8 cellular contexts compared by ENCODE assay signal in the genomic region with DNA sequence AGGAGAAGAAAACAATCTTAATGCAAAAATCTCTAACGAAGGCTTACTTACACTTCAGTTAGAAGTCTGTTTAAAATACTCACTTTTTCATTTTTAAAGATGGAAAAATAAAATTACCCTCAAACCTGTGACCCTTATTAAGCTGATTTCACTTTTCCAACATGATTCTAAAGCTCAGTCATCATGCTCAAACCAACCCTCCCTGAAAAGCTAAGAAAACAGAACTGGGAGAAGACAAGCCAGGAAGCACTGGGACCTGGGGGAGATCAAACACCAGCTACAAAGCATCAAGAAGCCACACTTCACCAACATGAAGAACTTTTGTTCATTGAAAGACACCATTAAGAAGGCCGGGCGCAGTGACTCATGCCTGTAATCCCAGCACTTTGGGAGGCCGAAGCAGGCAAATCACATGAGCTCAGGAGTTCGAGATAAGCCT.
DNase-seq lines count a peak whose midpoint lies in the region; ATAC-seq and TF ChIP-seq lines count a peak whose summit lies in the region.

No MANE protein-coding gene starts in this region.

- peaks cover 4% of the 10 kb centered on the region; the same call in 1 of the 2 replicates for H3K9me3 ChIP-seq in DOHH2 (ENCODE audit: control insufficient read depth, insufficient read depth, low read length)
- no peaks in the 10 kb centered on the region for H3K9me3 ChIP-seq in esophagus muscularis mucosa
- no peaks in the 10 kb centered on the region for H3K9me3 ChIP-seq in psoas muscle

- H4K20me1 ChIP-seq in DOHH2 (ENCODE audit: control insufficient read depth, insufficient read depth, low read depth, low read length): no peaks in the 10 kb centered on the region

- H3K9me2 ChIP-seq in DOHH2 (replicated peaks; ENCODE audit: control insufficient read depth, low read length): no peaks in the 10 kb centered on the region

- intact Hi-C loops in esophagus muscularis mucosa (cut with DNase I): no loop called here
- intact Hi-C loops in psoas muscle (cut with DNase I): loop anchor here in 1 of 2 donors (1.0 kb wide), 1 partner anchor 142 kb away; no protein-coding TSS in a partner anchor

- ATAC-seq in psoas muscle: no peak
- ATAC-seq in HG03457 (IDR thresholded peaks at IDR 0.05; ENCODE audit: unreplicated experiment): no peak

- H3K27ac ChIP-seq in DOHH2 (ENCODE audit: low read depth, low read length) (peak overlapping the region; percentile 64), esophagus muscularis mucosa (replicated peaks in 1 of 4) (peak overlapping the region; percentile 69 to 77 (median 72)), psoas muscle (peak overlapping the region; percentile 94)

- no peaks in the 10 kb centered on the region for H3K36me3 ChIP-seq in DOHH2 (ENCODE audit: control insufficient read depth, low read length)
- no peaks in the 10 kb centered on the region for H3K36me3 ChIP-seq in esophagus muscularis mucosa
- no peaks in the 10 kb centered on the region for H3K36me3 ChIP-seq in psoas muscle (ENCODE audit: insufficient read depth in 1 of 2, low read depth in 1 of 2)

- 58% methylated on average over 5 of the region's 5 CpGs for WGBS in esophagus muscularis mucosa
- 48 to 72% (median 59%) methylated on average over 5 of the region's 5 CpGs for WGBS in psoas muscle, 3 donors

- TF ChIP-seq CTCF in DOHH2 (IDR thresholded peaks at IDR 0.05; ENCODE audit: low read depth, low read length, poor library complexity, severe bottlenecking) (no peak), esophagus muscularis mucosa (IDR thresholded peaks at IDR 0.05) (no peak), psoas muscle (IDR thresholded peaks at IDR 0.05) (no peak)

- no peak overlapping the region for H3K4me3 ChIP-seq in DOHH2 (ENCODE audit: low read length)
- no peak overlapping the region for H3K4me3 ChIP-seq in esophagus muscularis mucosa
- H3K4me3 ChIP-seq in psoas muscle: no peak overlapping the region

- peaks cover 26% of the 10 kb centered on the region for H3F3A ChIP-seq in DOHH2 (ENCODE audit: control insufficient read depth, insufficient read depth)

- peak; percentile 33 for DNase-seq in NCI-H460 (ENCODE audit: extremely low read depth, low read depth)
- no peak for DNase-seq in esophagus muscularis mucosa (ENCODE audit: extremely low spot score)
- peak in 1 of 2 donors; percentile 41 for DNase-seq in psoas muscle
- DNase-seq in NCI-H524 treated with DMSO at 0.1 percent for 48 hours (lab: John Stamatoyannopoulos, UW): no peak
- DNase-seq in OCI-M2 (lab: John Stamatoyannopoulos, UW; ENCODE audit: unreplicated experiment): no peak
- DNase-seq in NK-92 treated with Interleukin-12 subunit alpha and Interleukin-12 subunit beta, amount 100 ng/mL, for 24 hours (lab: John Stamatoyannopoulos, UW): no peak

- H3K4me2 ChIP-seq in DOHH2 (ENCODE audit: low read length): peak overlapping the region; percentile 58

- no peak for TF ChIP-seq EP300 in esophagus muscularis mucosa (IDR thresholded peaks at IDR 0.05)

- no peaks in the 10 kb centered on the region for H3K79me2 ChIP-seq in DOHH2 (ENCODE audit: control insufficient read depth, low read length)

- H3K27me3 ChIP-seq in DOHH2 (ENCODE audit: control insufficient read depth, low read length) (peaks cover 4% of the 10 kb centered on the region; the same call in 1 of the 2 replicates), esophagus muscularis mucosa (no peaks in the 10 kb centered on the region), psoas muscle (ENCODE audit: insufficient read depth in 3 of 3, low read length in 2 of 3) (no peaks in the 10 kb centered on the region)

- TF ChIP-seq POLR2A in esophagus muscularis mucosa (IDR thresholded peaks at IDR 0.05; ENCODE audit: low read depth): no peak

- H3K4me1 ChIP-seq in DOHH2 (ENCODE audit: control insufficient read depth, low read length) (peaks cover 58% of the 10 kb centered on the region), esophagus muscularis mucosa (peaks cover 27 to 39% (median 33%) of the 10 kb centered on the region in 4 donors), psoas muscle (peaks cover 40% of the 10 kb centered on the region)
